ENCODE assay signal across 14 cellular contexts in genomic region chr1:19212167-19212566, GRCh38. TPM values are rescaled to one million over a fixed set of nuclear protein-coding genes. Genes with fewer than 3 reads are reported as not detected.
DNase-seq lines count a peak whose midpoint lies in the region; ATAC-seq and TF ChIP-seq lines count a peak whose summit lies in the region.
"Had no signal": no experiment of that assay in that cellular context is flagged by ENCODE, and none has a peak within 500 bp of the region (broad histone marks: within the 10 kb centered on the region; RNA-seq: fewer than 3 reads in every experiment).

No MANE protein-coding gene starts in this region.

- H3K36me3 Mint-ChIP-seq in CD4-positive, CD25-positive, alpha-beta regulatory T cell = peaks cover 4% of the 10 kb centered on the region
- peaks cover 91% of the 10 kb centered on the region for H3K36me3 Mint-ChIP-seq in activated T-helper 17 cell treated with anti-CD3 and anti-CD28 coated beads, Interleukin-2, amount 50 U/mL, for 72 hours (ENCODE audit: low read depth)

- no TSS peak for BruUV-seq in HCT116 (replicated peaks; lab: Mats Ljungman, UMichigan)

- H3K27ac Mint-ChIP-seq in CD4-positive, CD25-positive, alpha-beta regulatory T cell = peak overlapping the region in 2 of 3 donors; percentile 40 to 74
- H3K27ac Mint-ChIP-seq in activated T-helper 17 cell treated with anti-CD3 and anti-CD28 coated beads, Interleukin-2, amount 50 U/mL, for 72 hours = peak overlapping the region; percentile 95

- H2AFZ ChIP-seq in HCT116 (ENCODE audit: low read depth, low read length, poor library complexity, severe bottlenecking) = no peak overlapping the region
- no peak overlapping the region for H2AFZ ChIP-seq in mesenchymal stem cell (ENCODE audit: low read depth, low read length)

- POLR2A ChIA-PET in HCT116 (lab: Charles Lee) = interaction anchor here (1.3 kb wide), 1 partner anchor 39 kb away, joined by 3 read pairs; the partner anchor contains the start of genes EMC1 and MRTO4

- H3K4me3 Mint-ChIP-seq in CD4-positive, CD25-positive, alpha-beta regulatory T cell = peak overlapping the region; percentile 14 to 59 (median 43)
- H3K4me3 Mint-ChIP-seq in activated T-helper 17 cell treated with anti-CD3 and anti-CD28 coated beads, Interleukin-2, amount 50 U/mL, for 72 hours = peak overlapping the region; percentile 96

- H3K9ac ChIP-seq in HCT116 (ENCODE audit: low read length) = no peak overlapping the region
- peak overlapping the region; percentile 99 for H3K9ac ChIP-seq in mesenchymal stem cell (ENCODE audit: low read length)

- no peaks in the 10 kb centered on the region; the same call in 1 of the 2 replicates for H4K20me1 ChIP-seq in HCT116 (ENCODE audit: insufficient read depth)

- H3K4ac ChIP-seq in mesenchymal stem cell (ENCODE audit: low read depth in 1 of 2, low read length in 2 of 2) = no peak overlapping the region

- no peak overlapping the region for H2BK15ac ChIP-seq in mesenchymal stem cell (ENCODE audit: low read depth, poor library complexity, severe bottlenecking)

- H3K18ac ChIP-seq in mesenchymal stem cell (ENCODE audit: low read depth in 1 of 2, low read length in 2 of 2) = no peak overlapping the region

- H3K27me3 ChIP-seq in CD4-positive, CD25-positive, alpha-beta regulatory T cell (ENCODE audit: control insufficient read depth, insufficient read depth, low read length) = no peaks in the 10 kb centered on the region
- H3K27me3 ChIP-seq in HCT116 (ENCODE audit: insufficient read depth, low read length) = no peaks in the 10 kb centered on the region
- no peaks in the 10 kb centered on the region for H3K27me3 ChIP-seq in mesenchymal stem cell (ENCODE audit: control insufficient read depth in 1 of 2, insufficient read depth in 1 of 2, low read length in 2 of 2)

- H3K27me3 Mint-ChIP-seq in CD4-positive, CD25-positive, alpha-beta regulatory T cell = peaks cover 4% of the 10 kb centered on the region
- H3K27me3 Mint-ChIP-seq in activated T-helper 17 cell treated with anti-CD3 and anti-CD28 coated beads, Interleukin-2, amount 50 U/mL, for 72 hours = no peaks in the 10 kb centered on the region

- RAD21 ChIA-PET in HCT116 (lab: Charles Lee; ENCODE audit: low non-redundant PET in 1 of 2, low total read pairs in 2 of 2, uncharacterized antibody in 2 of 2, unreplicated experiment in 2 of 2) = no interaction called here

- CTCF ChIA-PET in HCT116 (lab: Charles Lee) = no interaction called here

- TF ChIP-seq RAD21 in HCT116 (IDR thresholded peaks at IDR 0.05; ENCODE audit: low read depth) = no peak

- no peak for ATAC-seq in CD4-positive, CD25-positive, alpha-beta regulatory T cell (ENCODE audit: low read depth in 2 of 2)
- ATAC-seq in HCT116 (no peak), GM21737 (IDR thresholded peaks at IDR 0.05; ENCODE audit: unreplicated experiment) (no peak)
- no peak for ATAC-seq in activated T-helper 17 cell treated with anti-CD3 and anti-CD28 coated beads, Interleukin-2, amount 50 U/mL, for 72 hours (replicated peaks)
- ATAC-seq: left cardiac atrium had no signal

- H3K4me3 ChIP-seq in CD4-positive, CD25-positive, alpha-beta regulatory T cell (ENCODE audit: low read depth, low read length) = no peak overlapping the region
- no peak overlapping the region; a peak in 1 of 4 replicates for H3K4me3 ChIP-seq in HCT116 (replicated peaks in 1 of 2; ENCODE audit: low read depth in 1 of 2, low read length in 2 of 2)
- H3K4me3 ChIP-seq in mesenchymal stem cell (ENCODE audit: insufficient read depth in 1 of 2, low read depth in 1 of 2, low read length in 2 of 2) = no peak overlapping the region
- H3K4me3 ChIP-seq in lower leg skin (ENCODE audit: low read depth, poor library complexity, severe bottlenecking) = no peak overlapping the region
- H3K4me3 ChIP-seq: thoracic aorta had no signal

- TF ChIP-seq CTCF in HCT116 (IDR thresholded peaks at IDR 0.05 in 2 of 3, conservative IDR thresholded peaks at IDR 0.05 in 1 of 3; ENCODE audit: borderline replicate concordance in 1 of 3, insufficient read depth in 1 of 3, low read depth in 2 of 3, low read length in 2 of 3) = no peak
- TF ChIP-seq CTCF in lower leg skin (IDR thresholded peaks at IDR 0.05) = no peak

- no peak overlapping the region for H2BK12ac ChIP-seq in mesenchymal stem cell (ENCODE audit: low read length in 2 of 2)

- no peak overlapping the region for H2BK5ac ChIP-seq in mesenchymal stem cell (ENCODE audit: low read depth, low read length, poor library complexity, severe bottlenecking)

- H2AK5ac ChIP-seq in mesenchymal stem cell (ENCODE audit: low read length, severe bottlenecking) = no peak overlapping the region

- no peaks in the 10 kb centered on the region for H3K9me3 ChIP-seq in CD4-positive, CD25-positive, alpha-beta regulatory T cell (ENCODE audit: control insufficient read depth in 2 of 2, low read length in 2 of 2)
- H3K9me3 ChIP-seq in HCT116 (ENCODE audit: control insufficient read depth in 1 of 2, insufficient read depth in 1 of 2, low read depth in 1 of 2, low read length in 2 of 2) (no peaks in the 10 kb centered on the region), mesenchymal stem cell (ENCODE audit: control insufficient read depth, low read length) (no peaks in the 10 kb centered on the region)
- H3K9me3 ChIP-seq: thoracic aorta had no signal

- H4K8ac ChIP-seq in mesenchymal stem cell (ENCODE audit: low read length) = no peak overlapping the region

- peaks cover 10% of the 10 kb centered on the region for H3K79me1 ChIP-seq in mesenchymal stem cell (replicated peaks; ENCODE audit: low read length, poor library complexity, severe bottlenecking)

- H3K23ac ChIP-seq in mesenchymal stem cell (ENCODE audit: low read length in 2 of 2) = no peak overlapping the region

- H3K4me1 ChIP-seq in CD4-positive, CD25-positive, alpha-beta regulatory T cell (ENCODE audit: control insufficient read depth, insufficient read depth, low read length, poor library complexity, severe bottlenecking) = peaks cover 41% of the 10 kb centered on the region
- H3K4me1 ChIP-seq in HCT116 (ENCODE audit: control insufficient read depth in 1 of 2, insufficient read depth in 2 of 2, low read length in 2 of 2) (peaks cover 10 to 33% of the 10 kb centered on the region in 2 experiments), mesenchymal stem cell (ENCODE audit: control insufficient read depth, insufficient read depth, low read depth, low read length) (peaks cover 4% of the 10 kb centered on the region)

- H3K27ac ChIP-seq in CD4-positive, CD25-positive, alpha-beta regulatory T cell (ENCODE audit: insufficient read depth, low read length, poor library complexity, severe bottlenecking) = peak overlapping the region; percentile 28
- H3K27ac ChIP-seq in HCT116 (ENCODE audit: low read depth, low read length) (no peak overlapping the region), mesenchymal stem cell (ENCODE audit: low read length, poor library complexity, severe bottlenecking) (no peak overlapping the region)
- H3K27ac ChIP-seq: thoracic aorta had no signal

- H3K36me3 ChIP-seq in CD4-positive, CD25-positive, alpha-beta regulatory T cell (ENCODE audit: control insufficient read depth, insufficient read depth, low read length) = peaks cover 10% of the 10 kb centered on the region
- H3K36me3 ChIP-seq in HCT116 (ENCODE audit: control insufficient read depth in 1 of 2, insufficient read depth in 2 of 2, low read length in 2 of 2) (peaks cover 12 to 19% of the 10 kb centered on the region in 2 experiments; a peak in 3 of 4 replicates), mesenchymal stem cell (ENCODE audit: control insufficient read depth in 1 of 2, insufficient read depth in 2 of 2, low read depth in 1 of 2, low read length in 2 of 2) (peaks cover 10 to 28% of the 10 kb centered on the region in 2 experiments)

- no peak for DNase-seq in CD4-positive, CD25-positive, alpha-beta regulatory T cell
- DNase-seq in HCT116 (ENCODE audit: low read depth, low spot score) (no peak), mesenchymal stem cell (no peak), T1000 (lab: John Stamatoyannopoulos, UW) (no peak), lower leg skin (ENCODE audit: low spot score in 2 of 2) (no peak), SHP77 treated with DMSO at 0.1 percent for 48 hours (lab: John Stamatoyannopoulos, UW) (no peak)
- DNase-seq: COR-L47; KBM-7; left cardiac atrium; NCI-H2107; NK-92 treated with Interleukin-12 subunit alpha and Interleukin-12 subunit beta, amount 100 ng/mL, for 24 hours had no signal

- TF ChIP-seq POLR2A in HCT116 (IDR thresholded peaks at IDR 0.05; ENCODE audit: borderline replicate concordance, extremely low read depth, insufficient read depth, insufficient read length) (no peak), lower leg skin (IDR thresholded peaks at IDR 0.05) (no peak)

- peaks cover 8 to 72% (median 46%) of the 10 kb centered on the region in 4 donors for H3K4me1 Mint-ChIP-seq in CD4-positive, CD25-positive, alpha-beta regulatory T cell
- H3K4me1 Mint-ChIP-seq in activated T-helper 17 cell treated with anti-CD3 and anti-CD28 coated beads, Interleukin-2, amount 50 U/mL, for 72 hours = peaks cover 28% of the 10 kb centered on the region

- H3K9me3 Mint-ChIP-seq in CD4-positive, CD25-positive, alpha-beta regulatory T cell = peaks cover 0 to 2% (median 0%) of the 10 kb centered on the region in 7 donors
- H3K9me3 Mint-ChIP-seq in activated T-helper 17 cell treated with anti-CD3 and anti-CD28 coated beads, Interleukin-2, amount 50 U/mL, for 72 hours = no peaks in the 10 kb centered on the region

- peaks cover 96% of the 10 kb centered on the region for H3K79me2 ChIP-seq in HCT116 (ENCODE audit: insufficient read depth, low read length)

- intact Hi-C loops in HCT116 (cut with micrococcal nuclease) = no loop called here
- intact Hi-C loops in lower leg skin (cut with DNase I; ENCODE audit: low total_unique reads) = no loop called here

- H3K14ac ChIP-seq in mesenchymal stem cell (ENCODE audit: low read length in 2 of 2) = no peak overlapping the region

- no peak overlapping the region for H2BK120ac ChIP-seq in mesenchymal stem cell (ENCODE audit: low read depth, low read length)

- H4K91ac ChIP-seq in mesenchymal stem cell (ENCODE audit: low read length) = no peak overlapping the region

- H3K4me2 ChIP-seq in HCT116 (ENCODE audit: low read length) (peak overlapping the region; percentile 99; the same call in 1 of the 2 replicates), mesenchymal stem cell (ENCODE audit: low read length, poor library complexity, severe bottlenecking) (no peak overlapping the region)

- no peaks in the 10 kb centered on the region for H3K9me2 ChIP-seq in HCT116 (ENCODE audit: insufficient read depth)

RNA-seq across cellular contexts. Expression of gene UBR4, which starts 2.1 kb away (rescaled TPM):
- 173 TPM for total RNA-seq in CD4-positive, CD25-positive, alpha-beta regulatory T cell
- 10 to 100 TPM in 3 of 4 donors, 1 to 10 TPM in 1; 9.9 to 17.2 (median 12.2) TPM for polyA plus RNA-seq in CD4-positive, CD25-positive, alpha-beta regulatory T cell
- total RNA-seq in HCT116 (2021; ENCODE audit: unreplicated experiment) (107 TPM), lower leg skin (100 to 1,000 TPM; 255 to 380 (median 329) TPM)
- polyA plus RNA-seq in HCT116 (2012) = 118 and 134 TPM in 2 replicates
- 100 to 1,000 TPM; 145 to 195 TPM for total RNA-seq in activated T-helper 17 cell treated with anti-CD3 and anti-CD28 coated beads, Interleukin-2, amount 50 U/mL, for 72 hours
- polyA plus RNA-seq in mesenchymal stem cell (2013, experiment 1 of 2) = 36.3 TPM
- polyA plus RNA-seq in mesenchymal stem cell (2013, experiment 2 of 2) = 31.6 TPM

RNA-seq across cellular contexts. Expression of gene EMC1, which starts 39.2 kb away (rescaled TPM):
- total RNA-seq in CD4-positive, CD25-positive, alpha-beta regulatory T cell = 28.4 TPM
- 10 to 100 TPM; 17.3 to 23.5 (median 19.0) TPM for polyA plus RNA-seq in CD4-positive, CD25-positive, alpha-beta regulatory T cell
- 66.6 TPM for total RNA-seq in HCT116 (2021; ENCODE audit: unreplicated experiment)
- polyA plus RNA-seq in HCT116 (2012) = 58.0 and 62.6 TPM in 2 replicates
- 10 to 100 TPM; 41.1 to 51.9 TPM for total RNA-seq in activated T-helper 17 cell treated with anti-CD3 and anti-CD28 coated beads, Interleukin-2, amount 50 U/mL, for 72 hours
- 74.7 TPM for polyA plus RNA-seq in mesenchymal stem cell (2013, experiment 1 of 2)
- 70.3 TPM for polyA plus RNA-seq in mesenchymal stem cell (2013, experiment 2 of 2)
- total RNA-seq in lower leg skin = 10 to 100 TPM; 26.7 to 31.8 (median 30.2) TPM

RNA-seq across cellular contexts. Expression of gene MRTO4, which starts 39.4 kb away (rescaled TPM):
- 9.9 TPM for total RNA-seq in CD4-positive, CD25-positive, alpha-beta regulatory T cell
- 10 to 100 TPM; 20.1 to 22.4 (median 20.9) TPM for polyA plus RNA-seq in CD4-positive, CD25-positive, alpha-beta regulatory T cell
- total RNA-seq in HCT116 (2021; ENCODE audit: unreplicated experiment) (79.3 TPM), lower leg skin (10 to 100 TPM; 12.4 to 26.4 (median 20.9) TPM)
- polyA plus RNA-seq in HCT116 (2012) = 42.9 and 48.8 TPM in 2 replicates
- total RNA-seq in activated T-helper 17 cell treated with anti-CD3 and anti-CD28 coated beads, Interleukin-2, amount 50 U/mL, for 72 hours = 100 to 1,000 TPM in 1 of 2 donors, 10 to 100 TPM in 1; 59.3 to 113 TPM
- 19.5 TPM for polyA plus RNA-seq in mesenchymal stem cell (2013, experiment 1 of 2)
- polyA plus RNA-seq in mesenchymal stem cell (2013, experiment 2 of 2) = 18.9 TPM
